In the genomic region with DNA sequence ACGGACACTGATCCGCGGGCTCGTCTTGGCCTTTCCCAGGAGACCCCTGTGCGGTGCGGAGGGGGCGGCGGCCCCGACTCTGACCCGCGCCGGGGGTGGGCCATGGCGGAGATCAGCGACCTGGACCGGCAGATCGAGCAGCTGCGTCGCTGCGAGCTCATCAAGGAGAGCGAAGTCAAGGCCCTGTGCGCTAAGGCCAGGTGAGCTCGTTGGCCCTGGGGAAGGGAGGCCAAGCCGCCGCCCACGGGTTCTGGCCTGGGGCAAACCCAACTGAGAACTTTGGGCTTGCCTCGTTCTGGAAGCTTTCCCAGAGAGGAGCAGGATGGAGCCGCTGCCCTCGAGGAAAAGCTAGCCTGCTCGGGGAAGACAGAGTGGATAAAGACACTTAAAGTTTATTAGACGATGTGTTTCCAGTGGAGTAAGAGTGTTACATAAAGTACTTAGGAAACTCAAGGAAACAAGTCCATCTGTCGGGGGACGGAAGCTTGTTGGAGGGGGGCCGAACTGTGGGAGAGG, we compare ENCODE assay signal across 6 cellular contexts. TPM values are rescaled to one million over a fixed set of nuclear protein-coding genes. Genes with fewer than 3 reads are reported as not detected.
DNase-seq lines count a peak whose midpoint lies in the region; ATAC-seq, FAIRE-seq and TF ChIP-seq lines count a peak whose summit lies in the region.

No MANE protein-coding gene starts in this region.

- H3K27me3 Mint-ChIP-seq in brain (peaks cover 9% of the 10 kb centered on the region), neural crest cell (ENCODE audit: low read depth) (no peaks in the 10 kb centered on the region)

- peaks cover 59% of the 10 kb centered on the region for H4K20me1 ChIP-seq in BLaER1

- DNase-seq in neural crest cell (ENCODE audit: low read depth, low spot score): no peak
- no peak for DNase-seq in GM12891 (ENCODE audit: insufficient read length, low spot score)

- H3K27ac Mint-ChIP-seq in brain (peak overlapping the region; percentile 80 to 99 (median 92)), neural crest cell (ENCODE audit: unreplicated experiment) (peak overlapping the region; percentile 81)

- H3K27me3 ChIP-seq in BLaER1: no peaks in the 10 kb centered on the region

- H3K4me2 ChIP-seq in BLaER1: peak overlapping the region; percentile 99

- no peaks in the 10 kb centered on the region for H3K9me3 Mint-ChIP-seq in brain
- H3K9me3 Mint-ChIP-seq in neural crest cell: no peaks in the 10 kb centered on the region

- no peak for FAIRE-seq in GM12891 (lab: Jason Lieb, UNC)

- H3K36me3 Mint-ChIP-seq in brain (peaks cover 64% of the 10 kb centered on the region), neural crest cell (ENCODE audit: low read depth) (peaks cover 12% of the 10 kb centered on the region)

- H3K9ac ChIP-seq in BLaER1: peak overlapping the region; percentile 97

- peak overlapping the region; percentile 92 for H3K27ac ChIP-seq in BLaER1

- H3K9me3 ChIP-seq in BLaER1: no peaks in the 10 kb centered on the region

- H3K4me1 ChIP-seq in BLaER1: peaks cover 31% of the 10 kb centered on the region

- peak overlapping the region; percentile 98 for H3K4me3 ChIP-seq in BLaER1

- TF ChIP-seq POLR2A in GM12891 (IDR thresholded peaks at IDR 0.05; ENCODE audit: low read depth, low read length): no peak

- ATAC-seq in HG02943 (IDR thresholded peaks at IDR 0.05; ENCODE audit: low read depth, unreplicated experiment) (peak; percentile 16), GM18858 (IDR thresholded peaks at IDR 0.05; ENCODE audit: unreplicated experiment) (no peak)

- TF ChIP-seq CTCF in brain (conservative IDR thresholded peaks at IDR 0.05) (no peak), neural crest cell (conservative IDR thresholded peaks at IDR 0.05) (no peak)

- H3K4me1 Mint-ChIP-seq in brain (peaks cover 41% of the 10 kb centered on the region), neural crest cell (peaks cover 31% of the 10 kb centered on the region)

- peak overlapping the region; percentile 92 to 96 (median 94) for H3K4me3 Mint-ChIP-seq in brain
- peak overlapping the region; percentile 96 for H3K4me3 Mint-ChIP-seq in neural crest cell

- peaks cover 72% of the 10 kb centered on the region for H3K36me3 ChIP-seq in BLaER1

TF ChIP-seq in GM12891, 5 proteins besides CTCF, POLR2A, EP300 and RAD21:
- TF ChIP-seq POLR2AphosphoS5 (IDR thresholded peaks at IDR 0.05; ENCODE audit: low read depth, low read length) (no peak), PAX5 (IDR thresholded peaks at IDR 0.05; ENCODE audit: insufficient read depth, low read length, severe bottlenecking) (no peak), POU2F2 (IDR thresholded peaks at IDR 0.05; ENCODE audit: low read depth, low read length) (no peak), SPI1 (IDR thresholded peaks at IDR 0.05; ENCODE audit: low read depth, low read length) (no peak), TAF1 (IDR thresholded peaks at IDR 0.05; ENCODE audit: low read depth, low read length) (no peak)

RNA-seq across cellular contexts. Expression of a gene that starts 0.5 kb away (rescaled TPM):
- polyA plus RNA-seq in brain (ENCODE audit: insufficient read depth, low read depth, low replicate concordance): 105 TPM
- 141 and 144 TPM in 2 replicates for total RNA-seq in neural crest cell
- polyA plus RNA-seq in GM12891 (2012; ENCODE audit: low read depth, missing spikeins): 99.6 TPM

RNA-seq across cellular contexts. Expression of a gene that starts 10.8 kb away (rescaled TPM):
- polyA plus RNA-seq in brain (ENCODE audit: insufficient read depth, low read depth, low replicate concordance): 1,509 TPM
- total RNA-seq in neural crest cell: 640 and 669 TPM in 2 replicates
- 1,510 TPM for polyA plus RNA-seq in GM12891 (2012; ENCODE audit: low read depth, missing spikeins)

RNA-seq across cellular contexts. Expression of a gene that starts 15.4 kb away (rescaled TPM):
- 2.0 TPM for polyA plus RNA-seq in brain (ENCODE audit: insufficient read depth, low read depth, low replicate concordance)
- 0.79 and 1.2 TPM in 2 replicates for total RNA-seq in neural crest cell
- 0.63 TPM for polyA plus RNA-seq in GM12891 (2012; ENCODE audit: low read depth, missing spikeins)

RNA-seq across cellular contexts. Expression of a gene that starts 19.7 kb away (rescaled TPM):
- 277 TPM for polyA plus RNA-seq in brain (ENCODE audit: insufficient read depth, low read depth, low replicate concordance)
- total RNA-seq in neural crest cell: 9.6 and 12.4 TPM in 2 replicates
- polyA plus RNA-seq in GM12891 (2012; ENCODE audit: low read depth, missing spikeins): 24.6 TPM

RNA-seq across cellular contexts. Expression of a gene that starts 37.0 kb away (rescaled TPM):
- 0.76 TPM for polyA plus RNA-seq in brain (ENCODE audit: insufficient read depth, low read depth, low replicate concordance)
- 6.7 and 7.7 TPM in 2 replicates for total RNA-seq in neural crest cell
- polyA plus RNA-seq in GM12891 (2012; ENCODE audit: low read depth, missing spikeins): 2.3 TPM
